8 cellular contexts compared by ENCODE assay signal in the genomic region with DNA sequence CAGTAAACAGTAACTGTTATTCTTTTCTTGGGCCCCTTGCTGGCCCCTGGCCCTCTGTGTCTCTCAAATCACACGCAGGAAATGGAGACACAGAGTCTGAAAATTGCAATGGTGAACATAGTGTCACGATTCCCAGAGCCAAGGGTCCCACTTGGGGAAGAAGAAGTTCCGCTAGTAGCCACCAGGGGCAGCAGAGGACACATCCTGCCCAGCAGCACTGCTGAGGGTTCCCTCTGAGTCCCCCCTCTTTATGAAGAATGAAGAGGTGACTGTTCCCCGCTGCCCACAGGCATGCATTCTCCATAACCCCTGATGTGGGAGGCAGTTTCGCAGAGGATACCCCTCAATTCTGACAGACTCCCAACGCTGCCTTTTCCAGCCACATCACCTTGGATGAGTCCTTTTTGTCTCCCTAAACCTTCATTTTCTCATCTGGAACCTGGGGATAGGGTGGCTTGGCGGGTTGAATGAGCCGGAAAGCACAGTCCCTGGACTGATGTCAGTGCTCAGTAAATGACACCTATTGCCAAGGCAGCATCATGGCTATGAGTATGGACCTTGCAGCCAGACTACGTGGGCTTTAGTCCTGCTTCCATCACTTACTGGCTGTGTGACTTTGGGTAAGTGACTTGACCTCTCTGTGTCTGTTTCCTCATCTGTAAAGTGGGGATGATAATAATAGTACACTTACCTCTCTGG.
DNase-seq lines count a peak whose midpoint lies in the region; ATAC-seq and TF ChIP-seq lines count a peak whose summit lies in the region.

No MANE protein-coding gene starts in this region.

- no peaks in the 10 kb centered on the region for H3K9me3 ChIP-seq in left lung

- H3K4me3 ChIP-seq in left lung, result no peak overlapping the region

- H3K4me1 ChIP-seq in left lung, result no peaks in the 10 kb centered on the region

- peak; percentile 89 for TF ChIP-seq CTCF in MCF 10A (IDR thresholded peaks at IDR 0.05; ENCODE audit: unreplicated experiment)
- peak; percentile 88 to 90 for TF ChIP-seq CTCF in left lung (IDR thresholded peaks at IDR 0.05)

- ATAC-seq in left lung (peak; percentile 83), GM19324 (IDR thresholded peaks at IDR 0.05; ENCODE audit: low FRiP score, unreplicated experiment) (no peak), HG03442 (IDR thresholded peaks at IDR 0.05; ENCODE audit: unreplicated experiment) (no peak)

- no peaks in the 10 kb centered on the region for H3K36me3 ChIP-seq in left lung

- no peaks in the 10 kb centered on the region for H3K27me3 Mint-ChIP-seq in MCF 10A (ENCODE audit: insufficient read depth, unreplicated experiment)

- no peaks in the 10 kb centered on the region for H3K27me3 ChIP-seq in left lung

- H3K27ac Mint-ChIP-seq in MCF 10A (ENCODE audit: low read depth, unreplicated experiment), result no peak overlapping the region

- no peaks in the 10 kb centered on the region for H3K9me3 Mint-ChIP-seq in MCF 10A (ENCODE audit: unreplicated experiment)

- POLR2A ChIA-PET in MCF 10A (lab: Yijun Ruan, JAX), result no interaction called here

- no peak overlapping the region for H3K4me3 Mint-ChIP-seq in MCF 10A (ENCODE audit: unreplicated experiment)

- no TSS peak for BruUV-seq in MCF 10A (replicated peaks; lab: Mats Ljungman, UMichigan)

- DNase-seq in Daoy (ENCODE audit: low read depth), result peak; percentile 60
- DNase-seq in HS-27A (ENCODE audit: low read depth), result peak; percentile 17
- peak; percentile 40 for DNase-seq in SW480 (ENCODE audit: low spot score)
- DNase-seq in MCF 10A (ENCODE audit: unreplicated experiment), result peak; percentile 59
- no peak for DNase-seq in left lung
- DNase-seq in stimulated activated CD8-positive, alpha-beta memory T cell treated with anti-CD3 and anti-CD28 coated beads, Interleukin-4, amount 100 ng/mL, for 24 hours (ENCODE audit: low read depth), result peak; percentile 26

- H3K4me1 Mint-ChIP-seq in MCF 10A (ENCODE audit: insufficient read depth, unreplicated experiment), result peaks cover 11% of the 10 kb centered on the region

- CTCF ChIA-PET in MCF 10A (lab: Yijun Ruan, JAX), result interaction anchor here (0.5 to 3.1 kb wide), 14 partner anchors 9 to 1407 kb away, joined by 3 to 14 read pairs (median 4); no protein-coding TSS in a partner anchor

- no peak overlapping the region for H3K27ac ChIP-seq in left lung

- intact Hi-C loops in MCF 10A (cut with micrococcal nuclease), result loop anchor here (10.0 kb wide), 1 partner anchor 181 kb away; no protein-coding TSS in a partner anchor
- intact Hi-C loops in left lung (cut with DNase I), result no loop called here

- H3K36me3 Mint-ChIP-seq in MCF 10A (ENCODE audit: insufficient read depth, unreplicated experiment), result no peaks in the 10 kb centered on the region

Comparison
In these comparisons a context has a peak if more than half of its experiments do, and no peak if none do; other contexts are left out.
1. DNase-seq: peak in Daoy (single experiment), HS-27A (single experiment), SW480 (single experiment), MCF 10A (single experiment) and stimulated activated CD8-positive, alpha-beta memory T cell treated with anti-CD3 and anti-CD28 coated beads, Interleukin-4, amount 100 ng/mL, for 24 hours (single experiment); none in left lung (0 of 2).